Comparison of ENCODE assay signal across 8 cellular contexts in genomic region chr10:98331888-98332287, GRCh38.
DNase-seq lines count a peak whose midpoint lies in the region; ATAC-seq, FAIRE-seq and TF ChIP-seq lines count a peak whose summit lies in the region.

No MANE protein-coding gene starts in this region.

- no peak for FAIRE-seq in urothelium cell line (lab: Jason Lieb, UNC)

- peak; percentile 56 for DNase-seq in ACHN
- peak; percentile 36 for DNase-seq in NOMO-1 treated with dmso at 0.1 percent for 144 hours (lab: John Stamatoyannopoulos, UW; ENCODE audit: unreplicated experiment)
- no peak for DNase-seq in urothelium cell line (ENCODE audit: low spot score)
- no peak for DNase-seq in effector CD8-positive, alpha-beta T cell (lab: John Stamatoyannopoulos, UW)
- no peak for DNase-seq in NCI-H2171 (lab: John Stamatoyannopoulos, UW)

- in situ Hi-C loops in ACHN (cut with HindIII; ENCODE audit: low pct_ligation_motif_present, low pct_unique_long_range_greater_than_20kb, low sequenced_read_pairs): no loop called here

- ATAC-seq in esophagus mucosa (peak; percentile 44), HG03565 (IDR thresholded peaks at IDR 0.05; ENCODE audit: unreplicated experiment) (no peak)

- peak; percentile 62 for TF ChIP-seq CTCF in GM12872 (IDR thresholded peaks at IDR 0.05; ENCODE audit: insufficient read depth, low read depth, low read length)

Comparison
In these comparisons a context has a peak if more than half of its experiments do, and no peak if none do; other contexts are left out.
1. DNase-seq: peak in ACHN (single experiment) and NOMO-1 treated with dmso at 0.1 percent for 144 hours (single experiment); none in urothelium cell line (single experiment), effector CD8-positive, alpha-beta T cell (single experiment) and NCI-H2171 (single experiment).